ENCODE assay signal across 8 cellular contexts in genomic region chr7:117212969-117213877, GRCh38.
DNase-seq lines count a peak whose midpoint lies in the region; ATAC-seq, FAIRE-seq and TF ChIP-seq lines count a peak whose summit lies in the region.

No MANE protein-coding gene starts in this region.

- H3K9me3 ChIP-seq in suprapubic skin = no peaks in the 10 kb centered on the region

- H3K4me3 ChIP-seq in AG09309 (ENCODE audit: control insufficient read depth, low read depth, low read length) (no peak overlapping the region), suprapubic skin (no peak overlapping the region)

- no peaks in the 10 kb centered on the region for H3K27me3 ChIP-seq in suprapubic skin

- FAIRE-seq in endometrium (lab: Jason Lieb, UNC) = peak; percentile 4

- peak; percentile 48 for DNase-seq in AG09309 (ENCODE audit: low read depth)
- DNase-seq in NCI-H2171 (lab: John Stamatoyannopoulos, UW) = peak; percentile 17
- DNase-seq in activated CD4-positive, alpha-beta T cell treated with anti-CD3 and anti-CD28 coated beads, Interleukin-2, amount 10 ng/mL, durations not matched to agents 24 days and 14 days = peak; percentile 79
- peak; percentile 78 for DNase-seq in myocyte (ENCODE audit: low read depth)
- DNase-seq in suprapubic skin (ENCODE audit: low spot score in 2 of 2) = no peak

- ATAC-seq in GM18505 (IDR thresholded peaks at IDR 0.05; ENCODE audit: unreplicated experiment) (peak; percentile 63), HG02981 (IDR thresholded peaks at IDR 0.05; ENCODE audit: unreplicated experiment) (peak; percentile 81)

- TF ChIP-seq POLR2A in GM18505 (IDR thresholded peaks at IDR 0.05; ENCODE audit: borderline replicate concordance, extremely low read depth, insufficient read depth, insufficient read length) (no peak), suprapubic skin (IDR thresholded peaks at IDR 0.05) (no peak)

- TF ChIP-seq EP300 in suprapubic skin (IDR thresholded peaks at IDR 0.05) = no peak

- intact Hi-C loops in activated CD4-positive, alpha-beta T cell treated with anti-CD3 and anti-CD28 coated beads, Interleukin-2, amount 10 ng/mL, durations not matched to agents 24 days and 14 days (cut with micrococcal nuclease) = loop anchor here (5.0 to 10.0 kb wide), 2 partner anchors 174 to 502 kb away; no protein-coding TSS in a partner anchor

- H3K9me3 Mint-ChIP-seq in activated CD4-positive, alpha-beta T cell treated with anti-CD3 and anti-CD28 coated beads, Interleukin-2, amount 10 ng/mL, durations not matched to agents 24 days and 14 days = no peaks in the 10 kb centered on the region

- no peaks in the 10 kb centered on the region for H3K27me3 Mint-ChIP-seq in activated CD4-positive, alpha-beta T cell treated with anti-CD3 and anti-CD28 coated beads, Interleukin-2, amount 10 ng/mL, durations not matched to agents 24 days and 14 days

- H3K4me3 Mint-ChIP-seq in activated CD4-positive, alpha-beta T cell treated with anti-CD3 and anti-CD28 coated beads, Interleukin-2, amount 10 ng/mL, durations not matched to agents 24 days and 14 days = no peak overlapping the region

- H3K27ac Mint-ChIP-seq in activated CD4-positive, alpha-beta T cell treated with anti-CD3 and anti-CD28 coated beads, Interleukin-2, amount 10 ng/mL, durations not matched to agents 24 days and 14 days = no peak overlapping the region

- H3K36me3 Mint-ChIP-seq in activated CD4-positive, alpha-beta T cell treated with anti-CD3 and anti-CD28 coated beads, Interleukin-2, amount 10 ng/mL, durations not matched to agents 24 days and 14 days (ENCODE audit: low read depth) = no peaks in the 10 kb centered on the region

- 44% methylated on average over 5 of the region's 5 CpGs for WGBS in suprapubic skin

- peak; percentile 93 for TF ChIP-seq CTCF in AG09309 (IDR thresholded peaks at IDR 0.05; ENCODE audit: control insufficient read depth, insufficient read depth, low read depth, low read length, missing control alignments)
- TF ChIP-seq CTCF in suprapubic skin (IDR thresholded peaks at IDR 0.05) = peak; percentile 59 to 86

- no peaks in the 10 kb centered on the region for H3K4me1 ChIP-seq in suprapubic skin

- no peak overlapping the region for H3K27ac ChIP-seq in suprapubic skin

- no peaks in the 10 kb centered on the region for H3K4me1 Mint-ChIP-seq in activated CD4-positive, alpha-beta T cell treated with anti-CD3 and anti-CD28 coated beads, Interleukin-2, amount 10 ng/mL, durations not matched to agents 24 days and 14 days

- peaks cover 10% of the 10 kb centered on the region for H3K36me3 ChIP-seq in suprapubic skin

Comparison
In these comparisons a context has a peak if more than half of its experiments do, and no peak if none do; other contexts are left out.
1. DNase-seq: peak in AG09309 (single experiment), NCI-H2171 (single experiment), activated CD4-positive, alpha-beta T cell treated with anti-CD3 and anti-CD28 coated beads, Interleukin-2, amount 10 ng/mL, durations not matched to agents 24 days and 14 days (single experiment) and myocyte (single experiment); none in suprapubic skin (0 of 2).